1 cellular context compared by ENCODE assay signal in genomic region chr15:93041159-93041547, GRCh38.
TF ChIP-seq lines count a peak whose summit lies in the region.

No MANE protein-coding gene starts in this region.

TF ChIP-seq in GM23338, 12 proteins besides CTCF, POLR2A, EP300 and RAD21 (continued from another document):
- TF ChIP-seq ZNF462 (CRISPR knock-in tag; IDR thresholded peaks at IDR 0.05): no peak
- no peak for TF ChIP-seq ETS1 (IDR thresholded peaks at IDR 0.05)
- no peak for TF ChIP-seq POLR2AphosphoS5 (IDR thresholded peaks at IDR 0.05; ENCODE audit: low read depth)
- no peak for TF ChIP-seq ZNF331 (CRISPR knock-in tag; IDR thresholded peaks at IDR 0.05; ENCODE audit: low read depth)
- no peak for TF ChIP-seq ZNF114 (CRISPR knock-in tag; IDR thresholded peaks at IDR 0.05)
- no peak for TF ChIP-seq JUNB (IDR thresholded peaks at IDR 0.05; ENCODE audit: unreplicated experiment)
TF ChIP-seq in GM23338: peak in this region for 0.
